ENCODE assay signal across 25 cellular contexts in the genomic region with DNA sequence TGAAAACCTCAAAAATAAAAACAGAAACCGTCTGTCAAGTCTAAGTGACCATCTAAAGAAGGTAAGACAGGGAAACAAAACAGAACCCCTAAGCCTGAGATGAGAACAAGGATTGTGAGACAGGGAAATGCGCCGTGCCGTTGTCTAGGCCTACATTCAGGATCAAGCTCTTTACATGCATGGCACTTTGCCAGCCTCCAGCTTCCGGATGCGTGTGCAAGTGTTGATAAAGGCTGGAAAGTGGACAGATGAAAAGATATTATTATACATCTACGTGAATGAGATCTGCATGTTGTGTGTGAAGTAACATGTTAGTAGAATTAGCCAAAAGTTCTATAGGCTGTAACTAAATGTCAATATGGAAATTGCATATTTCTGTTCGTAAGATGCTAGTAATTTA. TPM values are rescaled to one million over a fixed set of nuclear protein-coding genes. Genes with fewer than 3 reads are reported as not detected.
A peak's percentile ranks its signal among the peaks of the same experiment; 100 is the strongest.
DNase-seq lines count a peak whose midpoint lies in the region; TF ChIP-seq lines count a peak whose summit lies in the region.
"Had no signal": no experiment of that assay in that cellular context is flagged by ENCODE, and none has a peak within 500 bp of the region (broad histone marks: within the 10 kb centered on the region; RNA-seq: fewer than 3 reads in every experiment).

No MANE protein-coding gene starts in this region.

- H3K4me3 Mint-ChIP-seq in CD14-positive monocyte (no peak overlapping the region), Calu3 (ENCODE audit: low read depth, unreplicated experiment) (no peak overlapping the region)
- H3K4me3 Mint-ChIP-seq: activated CD4-positive, alpha-beta memory T cell treated with anti-CD3 and anti-CD28 coated beads, Interleukin-2, amount 10 ng/mL, durations not matched to agents 7 days and 5 days; CD8-positive, alpha-beta T cell; neural progenitor cell; stimulated activated naive B cell treated with anti-CD40 and anti-IgM and Interleukin-4, amounts not matched to agents 10 μg/mL and 1 μg/mL and 100 μg/mL, for 72 hours had no signal

- no peak overlapping the region for H3K4me3 ChIP-seq in A673 (ENCODE audit: low read depth, low read length, poor library complexity, severe bottlenecking)
- H3K4me3 ChIP-seq: gastroesophageal sphincter, lower lobe of right lung, neural progenitor cell, SJSA1, thoracic aorta had no signal

- H3K36me3 ChIP-seq in A673 (ENCODE audit: insufficient read depth, low read length, poor library complexity, severe bottlenecking): no peaks in the 10 kb centered on the region
- H3K36me3 ChIP-seq: neural progenitor cell, SJSA1 had no signal

- H3K4me1 Mint-ChIP-seq in CD14-positive monocyte: peaks cover 15% of the 10 kb centered on the region
- H3K4me1 Mint-ChIP-seq in Calu3 (ENCODE audit: low read depth, unreplicated experiment): peaks cover 15% of the 10 kb centered on the region
- H3K4me1 Mint-ChIP-seq: stimulated activated naive B cell treated with anti-CD40 and anti-IgM and Interleukin-4, amounts not matched to agents 10 μg/mL and 1 μg/mL and 100 μg/mL, for 72 hours had no signal

- intact Hi-C loops in A673 (cut with micrococcal nuclease; ENCODE audit: unreplicated experiment): no loop called here
- intact Hi-C loops in CD14-positive monocyte (cut with micrococcal nuclease): no loop called here
- intact Hi-C loops in Calu3 (cut with micrococcal nuclease; ENCODE audit: unreplicated experiment): no loop called here

- CTCF ChIA-PET in A673 (lab: Charles Lee): no interaction called here
- CTCF ChIA-PET in Calu3 (lab: Charles Lee): no interaction called here

- H3K27ac ChIP-seq in A673 (ENCODE audit: low read depth, low read length, poor library complexity, severe bottlenecking): no peak overlapping the region
- H3K27ac ChIP-seq: gastroesophageal sphincter, lower lobe of right lung, neural progenitor cell, SJSA1, thoracic aorta had no signal

- no peak overlapping the region for H3K27ac Mint-ChIP-seq in CD14-positive monocyte
- H3K27ac Mint-ChIP-seq in Calu3 (ENCODE audit: unreplicated experiment): no peak overlapping the region
- H3K27ac Mint-ChIP-seq: activated CD4-positive, alpha-beta memory T cell treated with anti-CD3 and anti-CD28 coated beads, Interleukin-2, amount 10 ng/mL, durations not matched to agents 7 days and 5 days; CD8-positive, alpha-beta T cell; neural progenitor cell; stimulated activated naive B cell treated with anti-CD40 and anti-IgM and Interleukin-4, amounts not matched to agents 10 μg/mL and 1 μg/mL and 100 μg/mL, for 72 hours had no signal

- H3K9me3 Mint-ChIP-seq in CD14-positive monocyte (no peaks in the 10 kb centered on the region), Calu3 (ENCODE audit: low read depth, unreplicated experiment) (no peaks in the 10 kb centered on the region)
- H3K9me3 Mint-ChIP-seq: activated CD4-positive, alpha-beta memory T cell treated with anti-CD3 and anti-CD28 coated beads, Interleukin-2, amount 10 ng/mL, durations not matched to agents 7 days and 5 days; CD8-positive, alpha-beta T cell; neural progenitor cell had no signal

- BruUV-seq in A673 (replicated peaks; lab: Mats Ljungman, UMichigan) (no TSS peak), Calu3 (replicated peaks; lab: Mats Ljungman, UMichigan) (no TSS peak)

- peaks cover 12% of the 10 kb centered on the region for H3K4me1 ChIP-seq in A673 (ENCODE audit: insufficient read depth, low read length, poor library complexity, severe bottlenecking)
- H3K4me1 ChIP-seq: gastroesophageal sphincter, SJSA1 had no signal

- peaks cover 0 to 2% (median 0%) of the 10 kb centered on the region in 3 donors for H3K27me3 Mint-ChIP-seq in CD14-positive monocyte (ENCODE audit: low read depth in 3 of 3)
- no peaks in the 10 kb centered on the region for H3K27me3 Mint-ChIP-seq in Calu3 (ENCODE audit: unreplicated experiment)
- H3K27me3 Mint-ChIP-seq: activated CD4-positive, alpha-beta memory T cell treated with anti-CD3 and anti-CD28 coated beads, Interleukin-2, amount 10 ng/mL, durations not matched to agents 7 days and 5 days; progenitor cell of endocrine pancreas had no signal

- H3K27me3 ChIP-seq in A673 (replicated peaks; ENCODE audit: insufficient read depth, low read depth, low read length, poor library complexity): no peaks in the 10 kb centered on the region
- H3K27me3 ChIP-seq: gastroesophageal sphincter, neural progenitor cell, SJSA1 had no signal

- H3K36me3 Mint-ChIP-seq in CD14-positive monocyte (peaks cover 8 to 20% of the 10 kb centered on the region in 2 donors), Calu3 (ENCODE audit: insufficient read depth, unreplicated experiment) (no peaks in the 10 kb centered on the region)
- H3K36me3 Mint-ChIP-seq: CD8-positive, alpha-beta T cell; neural progenitor cell had no signal

- POLR2A ChIA-PET in A673 (lab: Charles Lee; ENCODE audit: low non-redundant PET): no interaction called here

- H3K9me3 ChIP-seq in A673 (ENCODE audit: low read depth, low read length, poor library complexity, severe bottlenecking): no peaks in the 10 kb centered on the region
- H3K9me3 ChIP-seq: gastroesophageal sphincter, lower lobe of right lung, SJSA1, thoracic aorta had no signal

- peak; percentile 58 for DNase-seq in A673 (ENCODE audit: low spot score)
- DNase-seq in HT-29 (ENCODE audit: low spot score): peak; percentile 64
- DNase-seq in OCI-M1 (lab: John Stamatoyannopoulos, UW): peak; percentile 87
- DNase-seq in dermis blood vessel endothelial cell: peak; percentile 97
- DNase-seq in CD14-positive monocyte (ENCODE audit: low spot score): no peak
- DNase-seq in activated CD4-positive, alpha-beta T cell treated with anti-CD3 and anti-CD28 coated beads for 4 hours: no peak
- no peak for DNase-seq in Calu3
- no peak for DNase-seq in cerebellar nuclear complex (lab: John Stamatoyannopoulos, UW)
- DNase-seq: activated CD4-positive, alpha-beta memory T cell treated with anti-CD3 and anti-CD28 coated beads, Interleukin-2, amount 10 ng/mL, durations not matched to agents 7 days and 5 days; activated CD4-positive, CD25-positive, alpha-beta regulatory T cell; activated naive CD4-positive, alpha-beta T cell; amniotic stem cell; CD8-positive, alpha-beta T cell; kidney; lower lobe of right lung; NCI-H1436; NCI-H446; stimulated activated CD4-positive, alpha-beta T cell treated with anti-CD3 and anti-CD28 coated beads, Interleukin-2, amount 100 ng/mL, for 24 hours; stimulated activated naive B cell treated with anti-CD40 and anti-IgM and Interleukin-4, amounts not matched to agents 10 μg/mL and 1 μg/mL and 100 μg/mL, for 72 hours; T-helper 2 cell had no signal

- no peak for TF ChIP-seq CTCF in A673 (conservative IDR thresholded peaks at IDR 0.05; ENCODE audit: low read depth, low read length)
- no peak for TF ChIP-seq CTCF in CD14-positive monocyte (IDR thresholded peaks at IDR 0.05)
- no peak for TF ChIP-seq CTCF in Calu3 (IDR thresholded peaks at IDR 0.05; ENCODE audit: unreplicated experiment)

RNA-seq across cellular contexts. Expression of a gene that starts 28.6 kb away (rescaled TPM):
- total RNA-seq in A673 (2021) (16.9 and 21.8 TPM in 2 replicates), dermis blood vessel endothelial cell (35.1 and 51.1 TPM in 2 replicates), Calu3 (2022) (35.0 and 37.0 TPM in 2 replicates)
- total RNA-seq in HT-29 (2014; rRNA removed; shearing (Covaris generic)): 9.1 and 18.7 TPM in 2 replicates
- 10 to 100 TPM in 1 of 2 donors, 1 to 10 TPM in 1; 9.1 to 11.4 TPM for polyA plus RNA-seq in CD14-positive monocyte

Comparison
In these comparisons a context has a peak if more than half of its experiments do, and no peak if none do; other contexts are left out.
1. DNase-seq: peak in A673 (single experiment), HT-29 (single experiment), OCI-M1 (single experiment) and dermis blood vessel endothelial cell (single experiment); none in CD14-positive monocyte (single experiment), activated CD4-positive, alpha-beta T cell treated with anti-CD3 and anti-CD28 coated beads for 4 hours (0 of 2), Calu3 (single experiment) and cerebellar nuclear complex (0 of 2).